In the genomic region with DNA sequence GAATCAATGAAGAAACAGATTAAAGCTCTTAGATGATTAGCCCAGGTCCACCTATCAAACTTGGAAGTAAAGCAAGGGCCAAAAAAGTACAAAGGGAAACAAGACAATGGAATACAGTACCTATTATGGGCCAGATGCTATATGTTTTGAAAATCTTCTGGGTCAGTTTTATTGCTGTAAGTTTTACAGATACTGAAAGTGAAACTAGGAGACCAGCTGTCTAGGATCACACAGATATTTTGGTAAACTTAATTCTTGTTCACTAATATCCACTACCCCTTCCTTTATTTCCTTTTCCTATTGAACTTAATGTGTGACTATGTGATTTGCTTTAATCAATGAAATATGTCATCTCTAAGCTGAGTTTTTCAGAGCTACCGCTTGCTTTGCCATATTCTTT, we compare ENCODE assay signal across 2 cellular contexts.
TF ChIP-seq lines count a peak whose summit lies in the region.

No MANE protein-coding gene starts in this region.

TF ChIP-seq in IMR-90, 13 proteins besides CTCF, POLR2A, EP300 and RAD21:
- TF ChIP-seq NFE2L2 (IDR thresholded peaks at IDR 0.05; ENCODE audit: low read depth, low read length): no peak
- TF ChIP-seq RCOR1 (IDR thresholded peaks at IDR 0.05; ENCODE audit: insufficient replicate concordance, low read length): no peak
- TF ChIP-seq, protein P1, sequence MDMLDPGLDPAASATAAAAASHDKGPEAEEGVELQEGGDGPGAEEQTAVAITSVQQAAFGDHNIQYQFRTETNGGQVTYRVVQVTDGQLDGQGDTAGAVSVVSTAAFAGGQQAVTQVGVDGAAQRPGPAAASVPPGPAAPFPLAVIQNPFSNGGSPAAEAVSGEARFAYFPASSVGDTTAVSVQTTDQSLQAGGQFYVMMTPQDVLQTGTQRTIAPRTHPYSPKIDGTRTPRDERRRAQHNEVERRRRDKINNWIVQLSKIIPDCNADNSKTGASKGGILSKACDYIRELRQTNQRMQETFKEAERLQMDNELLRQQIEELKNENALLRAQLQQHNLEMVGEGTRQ (IDR thresholded peaks at IDR 0.05; ENCODE audit: low read depth, low read length): no peak
- TF ChIP-seq, protein P2, sequence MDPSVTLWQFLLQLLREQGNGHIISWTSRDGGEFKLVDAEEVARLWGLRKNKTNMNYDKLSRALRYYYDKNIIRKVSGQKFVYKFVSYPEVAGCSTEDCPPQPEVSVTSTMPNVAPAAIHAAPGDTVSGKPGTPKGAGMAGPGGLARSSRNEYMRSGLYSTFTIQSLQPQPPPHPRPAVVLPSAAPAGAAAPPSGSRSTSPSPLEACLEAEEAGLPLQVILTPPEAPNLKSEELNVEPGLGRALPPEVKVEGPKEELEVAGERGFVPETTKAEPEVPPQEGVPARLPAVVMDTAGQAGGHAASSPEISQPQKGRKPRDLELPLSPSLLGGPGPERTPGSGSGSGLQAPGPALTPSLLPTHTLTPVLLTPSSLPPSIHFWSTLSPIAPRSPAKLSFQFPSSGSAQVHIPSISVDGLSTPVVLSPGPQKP (IDR thresholded peaks at IDR 0.05; ENCODE audit: borderline replicate concordance, low read depth, low read length): no peak
- TF ChIP-seq RFX5 (IDR thresholded peaks at IDR 0.05; ENCODE audit: low read depth, low read length): no peak
- no peak for TF ChIP-seq SMC3 (IDR thresholded peaks at IDR 0.05; ENCODE audit: low read depth, low read length)
- TF ChIP-seq CHD1 (IDR thresholded peaks at IDR 0.05; ENCODE audit: low read depth, low read length): no peak
- TF ChIP-seq CEBPB (IDR thresholded peaks at IDR 0.05; ENCODE audit: low read depth, low read length): no peak
- TF ChIP-seq FOS (IDR thresholded peaks at IDR 0.05; ENCODE audit: low read depth, low read length): no peak

TF ChIP-seq in GM12878, 131 proteins besides CTCF, POLR2A, EP300 and RAD21:
- TF ChIP-seq NBN (IDR thresholded peaks at IDR 0.05) (no peak), EGR1 (IDR thresholded peaks at IDR 0.05; ENCODE audit: borderline replicate concordance in 1 of 2, low read depth in 2 of 2, low read length in 2 of 2) (no peak), DPF2 (IDR thresholded peaks at IDR 0.05) (no peak), YBX1 (IDR thresholded peaks at IDR 0.05) (no peak), TCF12 (IDR thresholded peaks at IDR 0.05; ENCODE audit: low read depth, low read length) (no peak), MYB (IDR thresholded peaks at IDR 0.05; ENCODE audit: borderline replicate concordance, low read depth, low read length) (no peak)
- TF ChIP-seq, protein P3, sequence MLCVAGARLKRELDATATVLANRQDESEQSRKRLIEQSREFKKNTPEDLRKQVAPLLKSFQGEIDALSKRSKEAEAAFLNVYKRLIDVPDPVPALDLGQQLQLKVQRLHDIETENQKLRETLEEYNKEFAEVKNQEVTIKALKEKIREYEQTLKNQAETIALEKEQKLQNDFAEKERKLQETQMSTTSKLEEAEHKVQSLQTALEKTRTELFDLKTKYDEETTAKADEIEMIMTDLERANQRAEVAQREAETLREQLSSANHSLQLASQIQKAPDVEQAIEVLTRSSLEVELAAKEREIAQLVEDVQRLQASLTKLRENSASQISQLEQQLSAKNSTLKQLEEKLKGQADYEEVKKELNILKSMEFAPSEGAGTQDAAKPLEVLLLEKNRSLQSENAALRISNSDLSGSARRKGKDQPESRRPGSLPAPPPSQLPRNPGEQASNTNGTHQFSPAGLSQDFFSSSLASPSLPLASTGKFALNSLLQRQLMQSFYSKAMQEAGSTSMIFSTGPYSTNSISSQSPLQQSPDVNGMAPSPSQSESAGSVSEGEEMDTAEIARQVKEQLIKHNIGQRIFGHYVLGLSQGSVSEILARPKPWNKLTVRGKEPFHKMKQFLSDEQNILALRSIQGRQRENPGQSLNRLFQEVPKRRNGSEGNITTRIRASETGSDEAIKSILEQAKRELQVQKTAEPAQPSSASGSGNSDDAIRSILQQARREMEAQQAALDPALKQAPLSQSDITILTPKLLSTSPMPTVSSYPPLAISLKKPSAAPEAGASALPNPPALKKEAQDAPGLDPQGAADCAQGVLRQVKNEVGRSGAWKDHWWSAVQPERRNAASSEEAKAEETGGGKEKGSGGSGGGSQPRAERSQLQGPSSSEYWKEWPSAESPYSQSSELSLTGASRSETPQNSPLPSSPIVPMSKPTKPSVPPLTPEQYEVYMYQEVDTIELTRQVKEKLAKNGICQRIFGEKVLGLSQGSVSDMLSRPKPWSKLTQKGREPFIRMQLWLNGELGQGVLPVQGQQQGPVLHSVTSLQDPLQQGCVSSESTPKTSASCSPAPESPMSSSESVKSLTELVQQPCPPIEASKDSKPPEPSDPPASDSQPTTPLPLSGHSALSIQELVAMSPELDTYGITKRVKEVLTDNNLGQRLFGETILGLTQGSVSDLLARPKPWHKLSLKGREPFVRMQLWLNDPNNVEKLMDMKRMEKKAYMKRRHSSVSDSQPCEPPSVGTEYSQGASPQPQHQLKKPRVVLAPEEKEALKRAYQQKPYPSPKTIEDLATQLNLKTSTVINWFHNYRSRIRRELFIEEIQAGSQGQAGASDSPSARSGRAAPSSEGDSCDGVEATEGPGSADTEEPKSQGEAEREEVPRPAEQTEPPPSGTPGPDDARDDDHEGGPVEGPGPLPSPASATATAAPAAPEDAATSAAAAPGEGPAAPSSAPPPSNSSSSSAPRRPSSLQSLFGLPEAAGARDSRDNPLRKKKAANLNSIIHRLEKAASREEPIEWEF (IDR thresholded peaks at IDR 0.05; ENCODE audit: insufficient replicate concordance, low read depth, low read length): no peak
